ENCODE assay signal across 8 cellular contexts in genomic region chr3:79032686-79033318, GRCh38.
DNase-seq lines count a peak whose midpoint lies in the region; ATAC-seq, FAIRE-seq and TF ChIP-seq lines count a peak whose summit lies in the region.

No MANE protein-coding gene starts in this region.

- H3K27ac Mint-ChIP-seq in mesothelial cell of epicardium: no peak overlapping the region

- FAIRE-seq in bronchial epithelial cell (lab: Jason Lieb, UNC): no peak

- no peaks in the 10 kb centered on the region for H3K27me3 Mint-ChIP-seq in mesothelial cell of epicardium (ENCODE audit: low read depth)

- peak; percentile 47; the same call in 1 of the 3 replicates for TF ChIP-seq CTCF in GM12872 (IDR thresholded peaks at IDR 0.05; ENCODE audit: insufficient read depth, low read depth, low read length)
- TF ChIP-seq CTCF in bronchial epithelial cell (IDR thresholded peaks at IDR 0.05; ENCODE audit: insufficient read depth, low read length, severe bottlenecking): peak; percentile 24
- peak; percentile 77 for TF ChIP-seq CTCF in mesothelial cell of epicardium (IDR thresholded peaks at IDR 0.05; ENCODE audit: unreplicated experiment)

- H3K27me3 ChIP-seq in bronchial epithelial cell (ENCODE audit: control insufficient read depth, insufficient read depth, low read length): no peaks in the 10 kb centered on the region

- H3K4me1 Mint-ChIP-seq in mesothelial cell of epicardium: peaks cover 3% of the 10 kb centered on the region

- H3K36me3 ChIP-seq in bronchial epithelial cell (ENCODE audit: control insufficient read depth, insufficient read depth, low read length): no peaks in the 10 kb centered on the region

- H3K4me3 ChIP-seq in bronchial epithelial cell (ENCODE audit: low read depth, low read length): no peak overlapping the region

- DNase-seq in NCI-H460 (ENCODE audit: extremely low read depth, low read depth): peak; percentile 35
- DNase-seq in bronchial epithelial cell (ENCODE audit: low read depth): peak; percentile 60
- no peak for DNase-seq in mesothelial cell of epicardium (ENCODE audit: low spot score in 2 of 2, unreplicated experiment in 2 of 2)
- no peak for DNase-seq in stimulated activated CD4-positive, alpha-beta T cell treated with anti-CD3 and anti-CD28 coated beads, Interleukin-2, amount 100 ng/mL, for 24 hours
- no peak for DNase-seq in NK-92 (lab: John Stamatoyannopoulos, UW; ENCODE audit: unreplicated experiment)

- H3K36me3 Mint-ChIP-seq in mesothelial cell of epicardium: no peaks in the 10 kb centered on the region

- no peak overlapping the region for H3K4me3 Mint-ChIP-seq in mesothelial cell of epicardium

- ATAC-seq in HG02852 (IDR thresholded peaks at IDR 0.05; ENCODE audit: unreplicated experiment) (peak; percentile 88), HG03196 (IDR thresholded peaks at IDR 0.05; ENCODE audit: unreplicated experiment) (no peak)

- H3K9me3 Mint-ChIP-seq in mesothelial cell of epicardium: no peaks in the 10 kb centered on the region

Comparison
In these comparisons a context has a peak if more than half of its experiments do, and no peak if none do; other contexts are left out.
1. CTCF ChIP-seq: peak in every context shown above with its lines; median percentile 77 in mesothelial cell of epicardium; 47 in GM12872; 24 in bronchial epithelial cell.
2. DNase-seq: peak in NCI-H460 (single experiment) and bronchial epithelial cell (single experiment); none in mesothelial cell of epicardium (0 of 2), stimulated activated CD4-positive, alpha-beta T cell treated with anti-CD3 and anti-CD28 coated beads, Interleukin-2, amount 100 ng/mL, for 24 hours (0 of 2) and NK-92 (single experiment).